33 cellular contexts compared by ENCODE assay signal in the genomic region with DNA sequence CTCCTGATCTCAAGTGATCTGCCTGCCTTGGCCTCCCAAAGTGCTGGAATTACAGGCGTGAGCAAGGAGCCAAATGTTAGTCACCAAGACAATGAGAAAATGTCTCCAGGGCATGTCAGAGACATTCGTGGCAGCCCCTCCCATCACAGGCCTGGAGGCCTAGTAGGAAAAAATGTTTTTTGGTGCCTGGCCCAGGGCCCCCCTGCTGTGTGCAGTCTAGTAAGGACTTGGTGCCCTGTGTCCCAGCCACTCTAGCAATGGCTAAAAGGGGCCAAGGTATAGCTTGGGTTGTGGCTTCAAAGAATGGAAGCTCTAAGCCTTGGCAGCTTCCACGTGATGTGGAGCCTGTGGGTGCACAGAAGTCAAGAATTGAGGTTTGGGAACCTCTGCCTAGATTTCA.
"Had no signal": no experiment of that assay in that cellular context is flagged by ENCODE, and none has a peak within 500 bp of the region (broad histone marks: within the 10 kb centered on the region; RNA-seq: fewer than 3 reads in every experiment).

No MANE protein-coding gene starts in this region.

- FAIRE-seq: astrocyte, TTC549 had no signal

- ATAC-seq: activated CD8-positive, alpha-beta T cell treated with anti-CD3 and anti-CD28 coated beads for 36 hours; activated naive CD4-positive, alpha-beta T cell treated with anti-CD3 and anti-CD28 coated beads, Interleukin-2, amount 50 U/mL, for 72 hours; activated T-cell treated with anti-CD3 and anti-CD28 coated beads, Interleukin-2, amount 50 U/mL, for 4 hours; activated T-cell treated with anti-CD3 and anti-CD28 coated beads, Interleukin-2, amount 50 U/mL, for 72 hours; activated T-helper 17 cell treated with anti-CD3 and anti-CD28 coated beads, Interleukin-2, amount 50 U/mL, for 72 hours; body of pancreas; T-helper 17 cell had no signal

- H3K27me3 ChIP-seq: adrenal gland, body of pancreas, brain microvascular endothelial cell, breast epithelium had no signal

- H3K36me3 ChIP-seq: adrenal gland, brain microvascular endothelial cell, breast epithelium had no signal

- H3K4me1 ChIP-seq: adrenal gland, body of pancreas, breast epithelium had no signal

- H3K9me3 ChIP-seq: adrenal gland had no signal

- H3K27ac ChIP-seq: adrenal gland, body of pancreas, brain microvascular endothelial cell, breast epithelium, VCaP had no signal

- H3K4me3 ChIP-seq: adrenal gland, body of pancreas, breast epithelium had no signal

- DNase-seq: activated B cell treated with CpG ODN at 0.5 μM for 24 hours; activated CD4-positive, alpha-beta memory T cell treated with anti-CD3 and anti-CD28 coated beads for 36 hours; activated CD4-positive, alpha-beta T cell treated with anti-CD3 and anti-CD28 coated beads for 4 hours; activated CD4-positive, alpha-beta T cell treated with anti-CD3 and anti-CD28 coated beads, Interleukin-2, amount 10 ng/mL, durations not matched to agents 24 days and 14 days; activated CD4-positive, alpha-beta T cell treated with anti-CD3 and anti-CD28 coated beads, Interleukin-2, amount 50 U/mL, for 1 hour; activated CD4-positive, alpha-beta T cell treated with anti-CD3 and anti-CD28 coated beads, Interleukin-2, amount 50 U/mL, for 4 hours; activated CD4-positive, CD25-positive, alpha-beta regulatory T cell treated with anti-CD3 and anti-CD28 coated beads, Interleukin-2, amount 50 U/mL, for 72 hours; activated CD8-positive, alpha-beta memory T cell treated with anti-CD3 and anti-CD28 coated beads, Interleukin-2, amount 50 U/mL, for 4 hours; activated CD8-positive, alpha-beta T cell treated with anti-CD3 and anti-CD28 coated beads for 36 hours; activated effector memory CD4-positive, alpha-beta T cell treated with anti-CD3 and anti-CD28 coated beads, Interleukin-2, amount 50 U/mL, for 16 hours; activated gamma-delta T cell treated with Interleukin-2 at 50 U/mL for 16 hours; activated naive CD4-positive, alpha-beta T cell; activated naive CD4-positive, alpha-beta T cell treated with anti-CD3 and anti-CD28 coated beads for 36 hours; activated naive CD4-positive, alpha-beta T cell treated with anti-CD3 and anti-CD28 coated beads, Interleukin-2, amount 50 U/mL, for 16 hours; activated naive CD8-positive, alpha-beta T cell treated with anti-CD3 and anti-CD28 coated beads for 36 hours; activated T-cell treated with anti-CD3 and anti-CD28 coated beads for 4 hours; activated T-cell treated with anti-CD3 and anti-CD28 coated beads, Interleukin-2, amount 50 U/mL, for 1 hour; activated T-cell treated with anti-CD3 and anti-CD28 coated beads, Interleukin-2, amount 50 U/mL, for 4 hours; activated T-cell treated with anti-CD3 and anti-CD28 coated beads, Interleukin-2, amount 50 U/mL, for 72 hours; adrenal gland; amniotic stem cell; aorta; body of pancreas; brain microvascular endothelial cell; central memory CD4-positive, alpha-beta T cell; T-helper 17 cell; T1000 had no signal
